In genomic region chr5:174596429-174596828, GRCh38 we compare ENCODE assay signal across 25 cellular contexts.
A peak's percentile ranks its signal among the peaks of the same experiment; 100 is the strongest.
DNase-seq lines count a peak whose midpoint lies in the region; ATAC-seq and TF ChIP-seq lines count a peak whose summit lies in the region.
"Had no signal": no experiment of that assay in that cellular context is flagged by ENCODE, and none has a peak within 500 bp of the region (broad histone marks: within the 10 kb centered on the region; RNA-seq: fewer than 3 reads in every experiment).

No MANE protein-coding gene starts in this region.

- peak overlapping the region; percentile 72 for H2AFZ ChIP-seq in HCT116 (ENCODE audit: low read depth, low read length, poor library complexity, severe bottlenecking)
- no peak overlapping the region for H2AFZ ChIP-seq in mesenchymal stem cell (ENCODE audit: low read depth, low read length)

- H3K27me3 ChIP-seq in HCT116 (ENCODE audit: insufficient read depth, low read length) (no peaks in the 10 kb centered on the region), mesenchymal stem cell (ENCODE audit: control insufficient read depth in 1 of 2, insufficient read depth in 1 of 2, low read length in 2 of 2) (peaks cover 0 to 17% of the 10 kb centered on the region in 2 experiments)
- H3K27me3 ChIP-seq: BE2C had no signal

- no peak overlapping the region for H3K23ac ChIP-seq in mesenchymal stem cell (ENCODE audit: low read length in 2 of 2)

- H2AK5ac ChIP-seq in mesenchymal stem cell (ENCODE audit: low read length, severe bottlenecking) = no peak overlapping the region

- no peaks in the 10 kb centered on the region for H3K9me2 ChIP-seq in HCT116 (ENCODE audit: insufficient read depth)

- no peaks in the 10 kb centered on the region for H3K36me3 ChIP-seq in HCT116 (ENCODE audit: control insufficient read depth in 1 of 2, insufficient read depth in 2 of 2, low read length in 2 of 2)
- no peaks in the 10 kb centered on the region for H3K36me3 ChIP-seq in mesenchymal stem cell (ENCODE audit: control insufficient read depth in 1 of 2, insufficient read depth in 2 of 2, low read depth in 1 of 2, low read length in 2 of 2)
- H3K36me3 ChIP-seq: BE2C, HAP-1, sigmoid colon, tibial nerve had no signal

- no peaks in the 10 kb centered on the region for H3K9me3 ChIP-seq in HCT116 (ENCODE audit: control insufficient read depth in 1 of 2, insufficient read depth in 1 of 2, low read depth in 1 of 2, low read length in 2 of 2)
- no peaks in the 10 kb centered on the region for H3K9me3 ChIP-seq in mesenchymal stem cell (ENCODE audit: control insufficient read depth, low read length)
- no peaks in the 10 kb centered on the region for H3K9me3 ChIP-seq in T-helper 17 cell (ENCODE audit: control insufficient read depth, low read length, poor library complexity, severe bottlenecking)
- H3K9me3 ChIP-seq: BE2C, HAP-1, sigmoid colon, tibial nerve had no signal

- intact Hi-C loops in HCT116 (cut with micrococcal nuclease) = no loop called here

- no peak overlapping the region for H3K14ac ChIP-seq in mesenchymal stem cell (ENCODE audit: low read length in 2 of 2)

- no peak overlapping the region for H4K8ac ChIP-seq in mesenchymal stem cell (ENCODE audit: low read length)

- H2BK120ac ChIP-seq in mesenchymal stem cell (ENCODE audit: low read depth, low read length) = no peak overlapping the region

- H3K27me3 Mint-ChIP-seq in T-helper 17 cell = peaks cover 12% of the 10 kb centered on the region

- H2BK15ac ChIP-seq in mesenchymal stem cell (ENCODE audit: low read depth, poor library complexity, severe bottlenecking) = no peak overlapping the region

- H3K79me1 ChIP-seq in mesenchymal stem cell (replicated peaks; ENCODE audit: low read length, poor library complexity, severe bottlenecking) = no peaks in the 10 kb centered on the region

- no peak overlapping the region for H3K27ac Mint-ChIP-seq in T-helper 17 cell
- H3K27ac Mint-ChIP-seq: activated CD8-positive, alpha-beta T cell treated with anti-CD3 and anti-CD28 coated beads, Interleukin-2, amount 10 ng/mL, durations not matched to agents 7 days and 5 days; activated naive CD8-positive, alpha-beta T cell treated with anti-CD3 and anti-CD28 coated beads, Interleukin-2, amount 10 ng/mL, durations not matched to agents 7 days and 5 days; immature natural killer cell had no signal

- no peak overlapping the region for H3K18ac ChIP-seq in mesenchymal stem cell (ENCODE audit: low read depth in 1 of 2, low read length in 2 of 2)

- no peak for TF ChIP-seq CTCF in HCT116 (IDR thresholded peaks at IDR 0.05 in 2 of 3, conservative IDR thresholded peaks at IDR 0.05 in 1 of 3; ENCODE audit: borderline replicate concordance in 1 of 3, insufficient read depth in 1 of 3, low read depth in 2 of 3, low read length in 2 of 3)
- no peak for TF ChIP-seq CTCF in choroid plexus epithelial cell (conservative IDR thresholded peaks at IDR 0.05; ENCODE audit: low read depth, low read length)

- H4K91ac ChIP-seq in mesenchymal stem cell (ENCODE audit: low read length) = no peak overlapping the region

- BruUV-seq in HCT116 (replicated peaks; lab: Mats Ljungman, UMichigan) = no TSS peak

- H3K27ac ChIP-seq in HCT116 (ENCODE audit: low read depth, low read length) (no peak overlapping the region), mesenchymal stem cell (ENCODE audit: low read length, poor library complexity, severe bottlenecking) (no peak overlapping the region)
- H3K27ac ChIP-seq: epithelial cell of prostate, sigmoid colon, tibial nerve had no signal

- DNase-seq in A172 (ENCODE audit: low spot score) = peak; percentile 81
- DNase-seq in HCT116 (ENCODE audit: low read depth, low spot score) = no peak
- DNase-seq in choroid plexus epithelial cell (ENCODE audit: low read depth) = peak; percentile 48
- DNase-seq in mesenchymal stem cell = peak; percentile 32
- no peak for DNase-seq in NCI-H1105 (lab: John Stamatoyannopoulos, UW)
- no peak for DNase-seq in DMS53 treated with DMSO at 0.1 percent for 48 hours (lab: John Stamatoyannopoulos, UW; ENCODE audit: unreplicated experiment)
- no peak for DNase-seq in T-helper 17 cell
- DNase-seq: 8988T; activated CD8-positive, alpha-beta T cell treated with anti-CD3 and anti-CD28 coated beads, Interleukin-2, amount 10 ng/mL, durations not matched to agents 7 days and 5 days; activated effector memory CD4-positive, alpha-beta T cell treated with anti-CD3 and anti-CD28 coated beads, Interleukin-2, amount 50 U/mL, for 16 hours; activated naive CD8-positive, alpha-beta T cell treated with anti-CD3 and anti-CD28 coated beads, Interleukin-2, amount 10 ng/mL, durations not matched to agents 7 days and 5 days; activated T-cell treated with anti-CD3 and anti-CD28 coated beads for 4 hours; BE2C; DMS53; hippocampal formation; immature natural killer cell; NCI-H1092 treated with DMSO at 0.1 percent for 48 hours; NCI-H1930; sigmoid colon had no signal

- CTCF ChIA-PET in HCT116 (lab: Charles Lee) = interaction anchor here (1.0 kb wide), 1 partner anchor 15 kb away, joined by 3 read pairs; no protein-coding TSS in a partner anchor

- H3K4ac ChIP-seq in mesenchymal stem cell (ENCODE audit: low read depth in 1 of 2, low read length in 2 of 2) = no peak overlapping the region

- H2BK12ac ChIP-seq in mesenchymal stem cell (ENCODE audit: low read length in 2 of 2) = no peak overlapping the region

- H3K9ac ChIP-seq in HCT116 (ENCODE audit: low read length) (no peak overlapping the region), mesenchymal stem cell (ENCODE audit: low read length) (no peak overlapping the region)

- ATAC-seq in HCT116 (no peak), HG02970 (IDR thresholded peaks at IDR 0.05; ENCODE audit: low FRiP score, unreplicated experiment) (no peak), T-helper 17 cell (no peak)
- ATAC-seq: activated CD8-positive, alpha-beta T cell treated with anti-CD3 and anti-CD28 coated beads, Interleukin-2, amount 10 ng/mL, durations not matched to agents 7 days and 5 days; GM12878; Right ventricle myocardium inferior had no signal

- no peak for TF ChIP-seq RAD21 in HCT116 (IDR thresholded peaks at IDR 0.05; ENCODE audit: low read depth)

- H3K4me3 ChIP-seq in HCT116 (replicated peaks in 1 of 2; ENCODE audit: low read depth in 1 of 2, low read length in 2 of 2) (no peak overlapping the region), choroid plexus epithelial cell (ENCODE audit: low read depth, low read length) (no peak overlapping the region), mesenchymal stem cell (ENCODE audit: insufficient read depth in 1 of 2, low read depth in 1 of 2, low read length in 2 of 2) (no peak overlapping the region)
- H3K4me3 ChIP-seq: GM12878, HAP-1, sigmoid colon, tibial nerve had no signal

- no peaks in the 10 kb centered on the region for H4K20me1 ChIP-seq in HCT116 (ENCODE audit: insufficient read depth)

- POLR2A ChIA-PET in HCT116 (lab: Charles Lee) = interaction anchor here (0.9 kb wide), 1 partner anchor 14 kb away, joined by 3 read pairs; no protein-coding TSS in a partner anchor

- H2BK5ac ChIP-seq in mesenchymal stem cell (ENCODE audit: low read depth, low read length, poor library complexity, severe bottlenecking) = no peak overlapping the region

- 92% methylated on average over 1 of the region's 1 CpG for WGBS in mesenchymal stem cell

- H3K79me2 ChIP-seq in HCT116 (ENCODE audit: insufficient read depth, low read length) = no peaks in the 10 kb centered on the region

- RAD21 ChIA-PET in HCT116 (lab: Charles Lee; ENCODE audit: low non-redundant PET in 1 of 2, low total read pairs in 2 of 2, uncharacterized antibody in 2 of 2, unreplicated experiment in 2 of 2) = no interaction called here

- peak overlapping the region; percentile 44 for H3K4me2 ChIP-seq in HCT116 (ENCODE audit: low read length)
- no peak overlapping the region for H3K4me2 ChIP-seq in mesenchymal stem cell (ENCODE audit: low read length, poor library complexity, severe bottlenecking)

- peaks cover 3% of the 10 kb centered on the region for H3K4me1 Mint-ChIP-seq in T-helper 17 cell
- H3K4me1 Mint-ChIP-seq: activated naive CD8-positive, alpha-beta T cell treated with anti-CD3 and anti-CD28 coated beads, Interleukin-2, amount 10 ng/mL, durations not matched to agents 7 days and 5 days; immature natural killer cell had no signal

- TF ChIP-seq POLR2A in HCT116 (IDR thresholded peaks at IDR 0.05; ENCODE audit: borderline replicate concordance, extremely low read depth, insufficient read depth, insufficient read length) = no peak

- H3K4me3 Mint-ChIP-seq in T-helper 17 cell = no peak overlapping the region
- H3K4me3 Mint-ChIP-seq: activated CD8-positive, alpha-beta T cell treated with anti-CD3 and anti-CD28 coated beads, Interleukin-2, amount 10 ng/mL, durations not matched to agents 7 days and 5 days; activated naive CD8-positive, alpha-beta T cell treated with anti-CD3 and anti-CD28 coated beads, Interleukin-2, amount 10 ng/mL, durations not matched to agents 7 days and 5 days; immature natural killer cell had no signal

- H3K4me1 ChIP-seq in HCT116 (ENCODE audit: control insufficient read depth in 1 of 2, insufficient read depth in 2 of 2, low read length in 2 of 2) (peaks cover 18 to 28% of the 10 kb centered on the region in 2 experiments), mesenchymal stem cell (ENCODE audit: control insufficient read depth, insufficient read depth, low read depth, low read length) (no peaks in the 10 kb centered on the region)
- H3K4me1 ChIP-seq: BE2C, HAP-1, sigmoid colon, tibial nerve had no signal

- no peaks in the 10 kb centered on the region for H3K36me3 Mint-ChIP-seq in T-helper 17 cell (ENCODE audit: low read depth)
- H3K36me3 Mint-ChIP-seq: activated naive CD8-positive, alpha-beta T cell treated with anti-CD3 and anti-CD28 coated beads, Interleukin-2, amount 10 ng/mL, durations not matched to agents 7 days and 5 days; immature natural killer cell had no signal

TF ChIP-seq in HCT116, 20 proteins besides CTCF, POLR2A, EP300 and RAD21 (continues in another document):
- TF ChIP-seq SIN3A (IDR thresholded peaks at IDR 0.05; ENCODE audit: low read depth) (no peak), SP1 (IDR thresholded peaks at IDR 0.05; ENCODE audit: low read depth) (no peak), ZNF274 (IDR thresholded peaks at IDR 0.05; ENCODE audit: low read depth, low read length) (no peak)

Comparison
In these comparisons a context has a peak if more than half of its experiments do, and no peak if none do; other contexts are left out.
1. DNase-seq: peak in A172 (single experiment), choroid plexus epithelial cell (single experiment) and mesenchymal stem cell (single experiment); none in HCT116 (single experiment), NCI-H1105 (single experiment), DMS53 treated with DMSO at 0.1 percent for 48 hours (single experiment) and T-helper 17 cell (0 of 3).